8 cellular contexts compared by ENCODE assay signal in the genomic region with DNA sequence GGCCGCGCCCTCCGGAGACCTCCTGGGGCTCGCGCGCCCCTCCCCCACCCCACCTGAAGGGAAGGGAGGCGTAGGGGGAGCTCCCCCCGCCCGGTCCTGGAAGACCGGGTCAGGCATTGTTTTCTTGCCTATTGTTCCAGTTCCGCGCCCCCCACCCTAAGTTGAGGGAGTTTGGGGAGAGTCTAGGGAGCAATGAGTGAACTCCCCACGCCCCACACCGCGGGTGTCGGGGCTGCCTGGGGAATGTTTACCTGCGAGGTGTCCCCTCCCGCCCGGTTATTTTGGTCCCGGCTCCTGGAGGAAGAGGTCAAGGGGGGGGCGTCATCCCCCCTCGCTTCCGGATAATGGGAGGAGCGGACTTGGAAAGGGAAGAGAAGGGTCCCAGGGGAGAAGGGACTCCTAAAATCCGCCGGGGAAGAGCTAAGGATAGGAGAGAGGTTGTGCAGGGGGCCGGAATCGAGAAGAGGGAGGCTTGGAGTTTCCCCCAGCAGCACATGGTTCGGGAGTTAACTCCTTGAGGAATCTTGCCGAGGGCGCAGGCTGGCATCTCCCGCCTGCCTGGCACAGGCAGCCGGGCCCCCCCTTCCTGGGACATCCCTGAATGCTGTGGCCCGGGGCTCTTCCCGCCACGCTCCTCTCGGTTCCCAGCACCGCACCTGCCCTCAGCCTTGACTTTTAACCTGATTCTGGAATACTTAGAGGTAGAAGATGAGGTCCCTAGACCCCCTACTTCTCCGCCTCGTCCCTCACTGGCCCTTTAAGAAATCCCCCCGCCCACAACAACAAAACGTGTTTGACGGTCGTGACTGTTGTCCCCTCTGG. TPM values are rescaled to one million over a fixed set of nuclear protein-coding genes. Genes with fewer than 3 reads are reported as not detected.
DNase-seq lines count a peak whose midpoint lies in the region; ATAC-seq, FAIRE-seq and TF ChIP-seq lines count a peak whose summit lies in the region.

No MANE protein-coding gene starts in this region.

- no peak for TF ChIP-seq RAD21 in HepG2 (CRISPR knock-in tag; IDR thresholded peaks at IDR 0.05)

- peak in 1 of 2 experiments; percentile 32; a peak in 2 of 4 replicates for TF ChIP-seq POLR2A in HepG2 (IDR thresholded peaks at IDR 0.05; ENCODE audit: insufficient read depth in 1 of 2, low read depth in 2 of 2, low read length in 2 of 2)

- H3K27me3 ChIP-seq in BJ (ENCODE audit: control insufficient read depth, insufficient read depth, low read length) = no peaks in the 10 kb centered on the region
- no peaks in the 10 kb centered on the region for H3K27me3 ChIP-seq in colonic mucosa
- H3K27me3 ChIP-seq in HepG2 (ENCODE audit: control insufficient read depth in 1 of 2, insufficient read depth in 2 of 2, low read length in 2 of 2) = no peaks in the 10 kb centered on the region; a peak in 1 of 5 replicates

- H3K9ac ChIP-seq in colonic mucosa (ENCODE audit: low read depth in 2 of 2, low read length in 2 of 2) (peak overlapping the region; percentile 73 to 93), HepG2 (ENCODE audit: insufficient read depth, low read depth, low read length) (peak overlapping the region; percentile 66)

- peaks cover 9% of the 10 kb centered on the region for H3K36me3 ChIP-seq in BJ (ENCODE audit: control insufficient read depth, insufficient read depth, low read length)
- H3K36me3 ChIP-seq in colonic mucosa = no peaks in the 10 kb centered on the region
- H3K36me3 ChIP-seq in HepG2 (replicated peaks in 1 of 2; ENCODE audit: control insufficient read depth in 1 of 2, insufficient read depth in 2 of 2, low read length in 2 of 2) = peaks cover 14 to 37% of the 10 kb centered on the region in 2 experiments

- H3K4me2 ChIP-seq in HepG2 (ENCODE audit: low read depth, low read length) = peak overlapping the region; percentile 91

- peaks cover 31% of the 10 kb centered on the region for H3K36me3 Mint-ChIP-seq in T-helper 2 cell treated with Interferon-gamma antibody and Interleukin-4, amounts not matched to agents 5 μg/mL and 100 μg/mL, for 36 hours (ENCODE audit: low read depth)
- peaks cover 26% of the 10 kb centered on the region for H3K36me3 Mint-ChIP-seq in stimulated activated memory B cell treated with anti-CD40 and anti-IgM and Interleukin-4, amounts not matched to agents 10 μg/mL and 1 μg/mL and 100 μg/mL, for 72 hours

- H3K4me1 ChIP-seq in colonic mucosa (peaks cover 6% of the 10 kb centered on the region), HepG2 (ENCODE audit: insufficient read depth, low read length) (peaks cover 64% of the 10 kb centered on the region)

- no TSS peak for BruUV-seq in HepG2 (replicated peaks; lab: Mats Ljungman, UMichigan)

- H3K9me3 ChIP-seq in colonic mucosa (no peaks in the 10 kb centered on the region), HepG2 (ENCODE audit: low read length) (no peaks in the 10 kb centered on the region)

- no peaks in the 10 kb centered on the region for H3K27me3 Mint-ChIP-seq in T-helper 2 cell treated with Interferon-gamma antibody and Interleukin-4, amounts not matched to agents 5 μg/mL and 100 μg/mL, for 36 hours (ENCODE audit: low read depth)
- H3K27me3 Mint-ChIP-seq in stimulated activated memory B cell treated with anti-CD40 and anti-IgM and Interleukin-4, amounts not matched to agents 10 μg/mL and 1 μg/mL and 100 μg/mL, for 72 hours = no peaks in the 10 kb centered on the region

- H3K4me3 Mint-ChIP-seq in T-helper 2 cell treated with Interferon-gamma antibody and Interleukin-4, amounts not matched to agents 5 μg/mL and 100 μg/mL, for 36 hours = peak overlapping the region; percentile 89
- peak overlapping the region; percentile 91 for H3K4me3 Mint-ChIP-seq in stimulated activated memory B cell treated with anti-CD40 and anti-IgM and Interleukin-4, amounts not matched to agents 10 μg/mL and 1 μg/mL and 100 μg/mL, for 72 hours

- intact Hi-C loops in colonic mucosa (cut with DNase I) = no loop called here
- intact Hi-C loops in HepG2 (cut with micrococcal nuclease; ENCODE audit: unreplicated experiment) = loop anchor here (1.0 kb wide), 1 partner anchor 29 kb away; no protein-coding TSS in a partner anchor

- H3K4me3 ChIP-seq in BJ (ENCODE audit: low read depth, low read length) = peak overlapping the region; percentile 69
- peak overlapping the region; percentile 50 for H3K4me3 ChIP-seq in colonic mucosa
- H3K4me3 ChIP-seq in HepG2 (replicated peaks in 1 of 3; ENCODE audit: insufficient read depth in 1 of 3, low read depth in 2 of 3, low read length in 3 of 3) = peak overlapping the region; percentile 71 to 99 (median 90)

- ATAC-seq in HepG2 (no peak), HG03460 (IDR thresholded peaks at IDR 0.05; ENCODE audit: unreplicated experiment) (no peak), HG03457 (IDR thresholded peaks at IDR 0.05; ENCODE audit: unreplicated experiment) (no peak)
- no peak for ATAC-seq in stimulated activated memory B cell treated with anti-CD40 and anti-IgM and Interleukin-4, amounts not matched to agents 10 μg/mL and 1 μg/mL and 100 μg/mL, for 72 hours

- H4K20me1 ChIP-seq in HepG2 (ENCODE audit: insufficient read depth, low read length) = peaks cover 12% of the 10 kb centered on the region

- WGBS in HepG2 (ENCODE audit: low lambda C conversion rate) = under 1% methylated on average over 33 of the region's 44 CpGs

- DNase-seq in BJ (ENCODE audit: low read depth) = no peak
- DNase-seq in HuH-7 (ENCODE audit: low spot score) = peak; percentile 44
- no peak for DNase-seq in T-helper 2 cell treated with Interferon-gamma antibody and Interleukin-4, amounts not matched to agents 5 μg/mL and 100 μg/mL, for 36 hours (ENCODE audit: low spot score)
- peak; percentile 75 for DNase-seq in colonic mucosa
- peak; percentile 63 for DNase-seq in HepG2 (ENCODE audit: low spot score)

- POLR2A ChIA-PET in BJ (lab: Charles Lee) = no interaction called here
- POLR2A ChIA-PET in HepG2 (lab: Yijun Ruan, JAX) = interaction anchor here (0.7 to 8.9 kb wide), 12 partner anchors 10 to 163 kb away, joined by 3 to 106 read pairs (median 25); a partner anchor contains a TSS

- H3K27ac Mint-ChIP-seq in T-helper 2 cell treated with Interferon-gamma antibody and Interleukin-4, amounts not matched to agents 5 μg/mL and 100 μg/mL, for 36 hours = peak overlapping the region; percentile 88
- peak overlapping the region; percentile 100 for H3K27ac Mint-ChIP-seq in stimulated activated memory B cell treated with anti-CD40 and anti-IgM and Interleukin-4, amounts not matched to agents 10 μg/mL and 1 μg/mL and 100 μg/mL, for 72 hours

- CTCF ChIA-PET in BJ (lab: Yijun Ruan, JAX) = interaction anchor here (0.6 to 1.6 kb wide), 5 partner anchors 10 to 501 kb away, joined by 3 to 5 read pairs (median 3); no protein-coding TSS in a partner anchor
- CTCF ChIA-PET in HepG2 (lab: Yijun Ruan, JAX; ENCODE audit: low intra/inter-chr PET ratio, low total read pairs) = no interaction called here

- in situ Hi-C loops in HepG2 (cut with HindIII; ENCODE audit: extremely low pct_ligation_motif_present, low pct_unique_long_range_greater_than_20kb) = no loop called here

- FAIRE-seq in HepG2 (lab: Jason Lieb, UNC) = no peak

- TF ChIP-seq EP300 in HepG2 (IDR thresholded peaks at IDR 0.05; ENCODE audit: low read depth in 2 of 2, low read length in 2 of 2) (no peak), HepG2 (CRISPR knock-in tag; IDR thresholded peaks at IDR 0.05; ENCODE audit: borderline replicate concordance) (no peak; the same call in 1 of the 2 replicates)

- no peak overlapping the region for H2AFZ ChIP-seq in HepG2 (ENCODE audit: low read length)

- TF ChIP-seq CTCF in BJ (IDR thresholded peaks at IDR 0.05; ENCODE audit: insufficient read depth, low read depth, low read length) = no peak
- no peak for TF ChIP-seq CTCF in colonic mucosa (IDR thresholded peaks at IDR 0.05)
- no peak for TF ChIP-seq CTCF in HepG2 (CRISPR knock-in tag; IDR thresholded peaks at IDR 0.05)

- no peaks in the 10 kb centered on the region for H3K9me3 Mint-ChIP-seq in T-helper 2 cell treated with Interferon-gamma antibody and Interleukin-4, amounts not matched to agents 5 μg/mL and 100 μg/mL, for 36 hours
- no peaks in the 10 kb centered on the region for H3K9me3 Mint-ChIP-seq in stimulated activated memory B cell treated with anti-CD40 and anti-IgM and Interleukin-4, amounts not matched to agents 10 μg/mL and 1 μg/mL and 100 μg/mL, for 72 hours

- H3K27ac ChIP-seq in colonic mucosa (peak overlapping the region; percentile 78), HepG2 (ENCODE audit: extremely low read length, insufficient read depth, low read length) (peak overlapping the region; percentile 62)

- H3K79me2 ChIP-seq in HepG2 (ENCODE audit: insufficient read depth, low read length) = peaks cover 48% of the 10 kb centered on the region

- peaks cover 42% of the 10 kb centered on the region for H3K4me1 Mint-ChIP-seq in T-helper 2 cell treated with Interferon-gamma antibody and Interleukin-4, amounts not matched to agents 5 μg/mL and 100 μg/mL, for 36 hours (ENCODE audit: low read depth)
- peaks cover 75% of the 10 kb centered on the region for H3K4me1 Mint-ChIP-seq in stimulated activated memory B cell treated with anti-CD40 and anti-IgM and Interleukin-4, amounts not matched to agents 10 μg/mL and 1 μg/mL and 100 μg/mL, for 72 hours

RNA-seq across cellular contexts. Expression of a gene that starts 0.9 kb away (rescaled TPM):
- polyA plus RNA-seq in BJ (2011; rRNA removed) = 21.4 and 32.1 TPM in 2 replicates
- polyA minus RNA-seq in BJ (2011; rRNA and poly(A)+ RNA removed) = 21.5 and 32.8 TPM in 2 replicates
- total RNA-seq in colonic mucosa = 100 to 1,000 TPM in 1 of 2 donors, 10 to 100 TPM in 1; 74.1 to 109 TPM
- total RNA-seq in HepG2 (2016; rRNA removed; fragmentation: Illumina TruSeq; extraction: Trizol) = 27.6 and 50.7 TPM in 2 replicates
- total RNA-seq in HepG2 (2016; cell fraction: cytosol; rRNA removed; fragmentation: Illumina TruSeq; extraction: Trizol; ENCODE audit: low read depth) = 41.1 and 41.6 TPM in 2 replicates
- 23.9 and 54.9 TPM in 2 replicates for total RNA-seq in HepG2 (2016; cell fraction: insoluble cytoplasmic fraction; rRNA removed; fragmentation: Illumina TruSeq; extraction: Trizol)
- total RNA-seq in HepG2 (2016; cell fraction: membrane; rRNA removed; fragmentation: Illumina TruSeq; extraction: Trizol) = 44.6 and 48.3 TPM in 2 replicates
- 51.1 and 58.3 TPM in 2 replicates for total RNA-seq in HepG2 (2016; cell fraction: nucleus; rRNA removed; fragmentation: Illumina TruSeq; extraction: Trizol)
- polyA plus RNA-seq in HepG2 (2011; rRNA removed) = 69.5 TPM in 2 replicates
- 20.9 and 26.0 TPM in 2 replicates for polyA plus RNA-seq in HepG2 (2011; cell fraction: cytosol; rRNA removed)
- polyA plus RNA-seq in HepG2 (2011; cell fraction: nucleus; rRNA removed) = 261 and 305 TPM in 2 replicates
- polyA plus RNA-seq in HepG2 (2012) = 56.0 and 70.4 TPM in 2 replicates
- polyA plus RNA-seq in HepG2 (2016; cell fraction: cytosol; fragmentation: Illumina TruSeq; extraction: Trizol; ENCODE audit: low read depth) = 2.1 and 3.2 TPM in 2 replicates
- 25.3 and 28.2 TPM in 2 replicates for polyA plus RNA-seq in HepG2 (2016; cell fraction: insoluble cytoplasmic fraction; fragmentation: Illumina TruSeq; extraction: Trizol; ENCODE audit: low read depth)
- polyA plus RNA-seq in HepG2 (2016; cell fraction: membrane; fragmentation: Illumina TruSeq; extraction: Trizol; ENCODE audit: low read depth) = 10.7 and 10.9 TPM in 2 replicates
- polyA plus RNA-seq in HepG2 (2016; cell fraction: nucleus; fragmentation: Illumina TruSeq; extraction: Trizol; ENCODE audit: insufficient read depth, low read depth) = 142 and 147 TPM in 2 replicates
- 89.8 and 99.9 TPM in 2 replicates for polyA minus RNA-seq in HepG2 (2011; rRNA and poly(A)+ RNA removed; ENCODE audit: low replicate concordance)
- polyA minus RNA-seq in HepG2 (2011; cell fraction: cytosol; rRNA and poly(A)+ RNA removed) = 29.2 and 32.2 TPM in 2 replicates
- polyA minus RNA-seq in HepG2 (2011; cell fraction: nucleus; rRNA and poly(A)+ RNA removed) = 156 and 194 TPM in 2 replicates

RNA-seq across cellular contexts. Expression of a gene that starts 24.1 kb away (rescaled TPM):
- polyA plus RNA-seq in BJ (2011; rRNA removed) = 15.1 and 17.1 TPM in 2 replicates
- polyA minus RNA-seq in BJ (2011; rRNA and poly(A)+ RNA removed) = 5.8 and 8.3 TPM in 2 replicates
- total RNA-seq in colonic mucosa = 100 to 1,000 TPM in 1 of 2 donors, 10 to 100 TPM in 1; 82.2 to 152 TPM
- 34.1 and 42.6 TPM in 2 replicates for total RNA-seq in HepG2 (2016; rRNA removed; fragmentation: Illumina TruSeq; extraction: Trizol)
- total RNA-seq in HepG2 (2016; cell fraction: cytosol; rRNA removed; fragmentation: Illumina TruSeq; extraction: Trizol; ENCODE audit: low read depth) = 64.2 and 89.3 TPM in 2 replicates
- 38.9 and 39.2 TPM in 2 replicates for total RNA-seq in HepG2 (2016; cell fraction: insoluble cytoplasmic fraction; rRNA removed; fragmentation: Illumina TruSeq; extraction: Trizol)
- 72.8 and 92.2 TPM in 2 replicates for total RNA-seq in HepG2 (2016; cell fraction: membrane; rRNA removed; fragmentation: Illumina TruSeq; extraction: Trizol)
- total RNA-seq in HepG2 (2016; cell fraction: nucleus; rRNA removed; fragmentation: Illumina TruSeq; extraction: Trizol) = 12.0 and 15.5 TPM in 2 replicates
- 30.0 and 34.9 TPM in 2 replicates for polyA plus RNA-seq in HepG2 (2011; rRNA removed)
- 15.0 and 24.9 TPM in 2 replicates for polyA plus RNA-seq in HepG2 (2011; cell fraction: cytosol; rRNA removed)
- 10.7 and 11.5 TPM in 2 replicates for polyA plus RNA-seq in HepG2 (2011; cell fraction: nucleus; rRNA removed)
- 34.2 TPM in 2 replicates for polyA plus RNA-seq in HepG2 (2012)
- polyA plus RNA-seq in HepG2 (2016; cell fraction: cytosol; fragmentation: Illumina TruSeq; extraction: Trizol; ENCODE audit: low read depth) = 183 and 249 TPM in 2 replicates
- polyA plus RNA-seq in HepG2 (2016; cell fraction: insoluble cytoplasmic fraction; fragmentation: Illumina TruSeq; extraction: Trizol; ENCODE audit: low read depth) = 69.7 and 77.8 TPM in 2 replicates
- polyA plus RNA-seq in HepG2 (2016; cell fraction: membrane; fragmentation: Illumina TruSeq; extraction: Trizol; ENCODE audit: low read depth) = 135 and 168 TPM in 2 replicates
- polyA plus RNA-seq in HepG2 (2016; cell fraction: nucleus; fragmentation: Illumina TruSeq; extraction: Trizol; ENCODE audit: insufficient read depth, low read depth) = 46.2 and 46.8 TPM in 2 replicates
- polyA minus RNA-seq in HepG2 (2011; rRNA and poly(A)+ RNA removed; ENCODE audit: low replicate concordance) = 16.1 and 27.0 TPM in 2 replicates
- 7.2 and 7.7 TPM in 2 replicates for polyA minus RNA-seq in HepG2 (2011; cell fraction: cytosol; rRNA and poly(A)+ RNA removed)
- polyA minus RNA-seq in HepG2 (2011; cell fraction: nucleus; rRNA and poly(A)+ RNA removed) = 7.1 and 8.1 TPM in 2 replicates

RNA-seq across cellular contexts. Expression of a gene that starts 31.3 kb away (rescaled TPM):
- polyA plus RNA-seq in BJ (2011; rRNA removed) (0.52 and 0.55 TPM in 2 replicates), HepG2 (2011; rRNA removed) (13.9 and 14.7 TPM in 2 replicates)
- 0.43 and 0.51 TPM in 2 replicates for polyA minus RNA-seq in BJ (2011; rRNA and poly(A)+ RNA removed)
- total RNA-seq in colonic mucosa (1 to 10 TPM; 1.1 to 1.8 TPM), HepG2 (2016; rRNA removed; fragmentation: Illumina TruSeq; extraction: Trizol) (29.0 and 37.8 TPM in 2 replicates)
- total RNA-seq in HepG2 (2016; cell fraction: cytosol; rRNA removed; fragmentation: Illumina TruSeq; extraction: Trizol; ENCODE audit: low read depth) = 20.7 and 21.2 TPM in 2 replicates
- total RNA-seq in HepG2 (2016; cell fraction: insoluble cytoplasmic fraction; rRNA removed; fragmentation: Illumina TruSeq; extraction: Trizol) = 22.9 and 36.8 TPM in 2 replicates
- 65.8 and 69.1 TPM in 2 replicates for total RNA-seq in HepG2 (2016; cell fraction: membrane; rRNA removed; fragmentation: Illumina TruSeq; extraction: Trizol)
- total RNA-seq in HepG2 (2016; cell fraction: nucleus; rRNA removed; fragmentation: Illumina TruSeq; extraction: Trizol) = 17.6 and 17.8 TPM in 2 replicates
- 14.1 and 17.0 TPM in 2 replicates for polyA plus RNA-seq in HepG2 (2011; cell fraction: cytosol; rRNA removed)
- polyA plus RNA-seq in HepG2 (2011; cell fraction: nucleus; rRNA removed) = 10.9 and 12.1 TPM in 2 replicates
- 17.9 and 19.9 TPM in 2 replicates for polyA plus RNA-seq in HepG2 (2012)
- 26.4 and 26.9 TPM in 2 replicates for polyA plus RNA-seq in HepG2 (2016; cell fraction: cytosol; fragmentation: Illumina TruSeq; extraction: Trizol; ENCODE audit: low read depth)
- 46.7 and 55.1 TPM in 2 replicates for polyA plus RNA-seq in HepG2 (2016; cell fraction: insoluble cytoplasmic fraction; fragmentation: Illumina TruSeq; extraction: Trizol; ENCODE audit: low read depth)
- polyA plus RNA-seq in HepG2 (2016; cell fraction: membrane; fragmentation: Illumina TruSeq; extraction: Trizol; ENCODE audit: low read depth) = 71.4 and 76.4 TPM in 2 replicates
- 43.8 and 45.7 TPM in 2 replicates for polyA plus RNA-seq in HepG2 (2016; cell fraction: nucleus; fragmentation: Illumina TruSeq; extraction: Trizol; ENCODE audit: insufficient read depth, low read depth)
- 4.2 and 17.4 TPM in 2 replicates for polyA minus RNA-seq in HepG2 (2011; rRNA and poly(A)+ RNA removed; ENCODE audit: low replicate concordance)
- polyA minus RNA-seq in HepG2 (2011; cell fraction: cytosol; rRNA and poly(A)+ RNA removed) = 14.9 and 17.2 TPM in 2 replicates
- 5.9 and 6.3 TPM in 2 replicates for polyA minus RNA-seq in HepG2 (2011; cell fraction: nucleus; rRNA and poly(A)+ RNA removed)

RNA-seq across cellular contexts. Expression of a gene that starts 42.1 kb away (rescaled TPM):
- polyA plus RNA-seq in BJ (2011; rRNA removed) (16.6 and 27.6 TPM in 2 replicates), HepG2 (2011; rRNA removed) (29.4 and 30.6 TPM in 2 replicates)
- 20.8 and 27.5 TPM in 2 replicates for polyA minus RNA-seq in BJ (2011; rRNA and poly(A)+ RNA removed)
- total RNA-seq in colonic mucosa (10 to 100 TPM; 27.2 to 45.5 TPM), HepG2 (2016; rRNA removed; fragmentation: Illumina TruSeq; extraction: Trizol) (11.6 and 11.7 TPM in 2 replicates)
- 12.6 and 19.2 TPM in 2 replicates for total RNA-seq in HepG2 (2016; cell fraction: cytosol; rRNA removed; fragmentation: Illumina TruSeq; extraction: Trizol; ENCODE audit: low read depth)
- 8.9 and 11.5 TPM in 2 replicates for total RNA-seq in HepG2 (2016; cell fraction: insoluble cytoplasmic fraction; rRNA removed; fragmentation: Illumina TruSeq; extraction: Trizol)
- total RNA-seq in HepG2 (2016; cell fraction: membrane; rRNA removed; fragmentation: Illumina TruSeq; extraction: Trizol) = 33.3 and 35.3 TPM in 2 replicates
- 13.3 and 14.9 TPM in 2 replicates for total RNA-seq in HepG2 (2016; cell fraction: nucleus; rRNA removed; fragmentation: Illumina TruSeq; extraction: Trizol)
- polyA plus RNA-seq in HepG2 (2011; cell fraction: cytosol; rRNA removed) = 18.7 and 30.8 TPM in 2 replicates
- 53.9 and 68.1 TPM in 2 replicates for polyA plus RNA-seq in HepG2 (2011; cell fraction: nucleus; rRNA removed)
- 32.6 and 40.9 TPM in 2 replicates for polyA plus RNA-seq in HepG2 (2012)
- 194 and 224 TPM in 2 replicates for polyA plus RNA-seq in HepG2 (2016; cell fraction: cytosol; fragmentation: Illumina TruSeq; extraction: Trizol; ENCODE audit: low read depth)
- polyA plus RNA-seq in HepG2 (2016; cell fraction: insoluble cytoplasmic fraction; fragmentation: Illumina TruSeq; extraction: Trizol; ENCODE audit: low read depth) = 44.1 and 62.1 TPM in 2 replicates
- polyA plus RNA-seq in HepG2 (2016; cell fraction: membrane; fragmentation: Illumina TruSeq; extraction: Trizol; ENCODE audit: low read depth) = 209 and 253 TPM in 2 replicates
- polyA plus RNA-seq in HepG2 (2016; cell fraction: nucleus; fragmentation: Illumina TruSeq; extraction: Trizol; ENCODE audit: insufficient read depth, low read depth) = 85.1 and 95.0 TPM in 2 replicates
- 11.1 and 38.8 TPM in 2 replicates for polyA minus RNA-seq in HepG2 (2011; rRNA and poly(A)+ RNA removed; ENCODE audit: low replicate concordance)
- 30.5 and 32.4 TPM in 2 replicates for polyA minus RNA-seq in HepG2 (2011; cell fraction: cytosol; rRNA and poly(A)+ RNA removed)
- polyA minus RNA-seq in HepG2 (2011; cell fraction: nucleus; rRNA and poly(A)+ RNA removed) = 13.9 and 14.2 TPM in 2 replicates

RNA-seq across cellular contexts. Expression of a gene that starts 46.5 kb away (rescaled TPM):
- polyA plus RNA-seq in BJ (2011; rRNA removed) (293 and 337 TPM in 2 replicates), HepG2 (2011; rRNA removed) (317 and 366 TPM in 2 replicates)
- 158 and 319 TPM in 2 replicates for polyA minus RNA-seq in BJ (2011; rRNA and poly(A)+ RNA removed)
- total RNA-seq in colonic mucosa (100 to 1,000 TPM; 160 to 253 TPM), HepG2 (2016; rRNA removed; fragmentation: Illumina TruSeq; extraction: Trizol) (517 and 688 TPM in 2 replicates)
- total RNA-seq in HepG2 (2016; cell fraction: cytosol; rRNA removed; fragmentation: Illumina TruSeq; extraction: Trizol; ENCODE audit: low read depth) = 265 and 305 TPM in 2 replicates
- total RNA-seq in HepG2 (2016; cell fraction: insoluble cytoplasmic fraction; rRNA removed; fragmentation: Illumina TruSeq; extraction: Trizol) = 517 and 718 TPM in 2 replicates
- 175 and 189 TPM in 2 replicates for total RNA-seq in HepG2 (2016; cell fraction: membrane; rRNA removed; fragmentation: Illumina TruSeq; extraction: Trizol)
- 146 and 163 TPM in 2 replicates for total RNA-seq in HepG2 (2016; cell fraction: nucleus; rRNA removed; fragmentation: Illumina TruSeq; extraction: Trizol)
- polyA plus RNA-seq in HepG2 (2011; cell fraction: cytosol; rRNA removed) = 470 and 640 TPM in 2 replicates
- 121 and 122 TPM in 2 replicates for polyA plus RNA-seq in HepG2 (2011; cell fraction: nucleus; rRNA removed)
- 167 and 213 TPM in 2 replicates for polyA plus RNA-seq in HepG2 (2012)
- polyA plus RNA-seq in HepG2 (2016; cell fraction: cytosol; fragmentation: Illumina TruSeq; extraction: Trizol; ENCODE audit: low read depth) = 206 and 222 TPM in 2 replicates
- polyA plus RNA-seq in HepG2 (2016; cell fraction: insoluble cytoplasmic fraction; fragmentation: Illumina TruSeq; extraction: Trizol; ENCODE audit: low read depth) = 578 and 618 TPM in 2 replicates
- polyA plus RNA-seq in HepG2 (2016; cell fraction: membrane; fragmentation: Illumina TruSeq; extraction: Trizol; ENCODE audit: low read depth) = 134 and 136 TPM in 2 replicates
- 227 and 228 TPM in 2 replicates for polyA plus RNA-seq in HepG2 (2016; cell fraction: nucleus; fragmentation: Illumina TruSeq; extraction: Trizol; ENCODE audit: insufficient read depth, low read depth)
- 383 and 657 TPM in 2 replicates for polyA minus RNA-seq in HepG2 (2011; rRNA and poly(A)+ RNA removed; ENCODE audit: low replicate concordance)
- polyA minus RNA-seq in HepG2 (2011; cell fraction: cytosol; rRNA and poly(A)+ RNA removed) = 84.9 and 103 TPM in 2 replicates
- polyA minus RNA-seq in HepG2 (2011; cell fraction: nucleus; rRNA and poly(A)+ RNA removed) = 32.9 and 35.0 TPM in 2 replicates

Comparison
In these comparisons a context has a peak if more than half of its experiments do, and no peak if none do; other contexts are left out.
1. DNase-seq: peak in HuH-7 (single experiment), colonic mucosa (single experiment) and HepG2 (single experiment); none in BJ (single experiment) and T-helper 2 cell treated with Interferon-gamma antibody and Interleukin-4, amounts not matched to agents 5 μg/mL and 100 μg/mL, for 36 hours (single experiment).
2. RNA of a gene that starts 31.3 kb away (total RNA-seq): 17.6 to 69.1 TPM in HepG2; 1.1 to 1.8 TPM in colonic mucosa; every median in the first group is over 4 times any median in the second.
3. Peak in every context shown above with its lines, with median percentiles within 50 percentile points of each other: H3K4me3 ChIP-seq.